12 cellular contexts compared by ENCODE assay signal in the genomic region with DNA sequence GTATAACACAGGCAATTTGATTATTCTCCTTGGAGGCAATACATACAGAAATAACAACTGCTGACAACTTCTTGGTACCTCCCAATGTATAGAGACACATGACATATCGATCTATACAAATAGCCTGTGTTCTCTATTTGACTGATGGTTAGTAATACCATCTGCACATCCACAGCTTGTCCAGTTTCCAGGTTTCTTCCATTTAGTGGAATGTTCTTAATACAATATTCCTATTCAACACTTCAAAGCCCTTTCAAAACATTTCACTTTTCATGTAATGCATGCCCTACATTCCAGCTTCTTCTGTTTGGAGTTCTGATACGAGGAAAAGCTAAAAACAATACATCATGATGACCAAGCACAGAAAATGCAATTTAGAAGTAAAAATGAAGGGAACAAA. TPM values are rescaled to one million over a fixed set of nuclear protein-coding genes. Genes with fewer than 3 reads are reported as not detected.
DNase-seq lines count a peak whose midpoint lies in the region; ATAC-seq and TF ChIP-seq lines count a peak whose summit lies in the region.
"Had no signal": no experiment of that assay in that cellular context is flagged by ENCODE, and none has a peak within 500 bp of the region (broad histone marks: within the 10 kb centered on the region; RNA-seq: fewer than 3 reads in every experiment).

No MANE protein-coding gene starts in this region.

- peak overlapping the region in 8 of 11 experiments; percentile 30 to 60 (median 46); a peak in 12 of 22 replicates for H3K27ac ChIP-seq in BLaER1 treated with 17β-estradiol and CSF1 and Interleukin-3, amounts not matched to agents 10 nM and 100 nM
- peak overlapping the region; percentile 15 for H3K27ac ChIP-seq in KOPT-K1 (ENCODE audit: low read depth, low read length, poor library complexity, severe bottlenecking)
- H3K27ac ChIP-seq in mesodermal cell (ENCODE audit: low read depth, low read length, severe bottlenecking), result peak overlapping the region; percentile 83

- peak overlapping the region; percentile 46 to 82 (median 71); a peak in 21 of 22 replicates for H3K4me2 ChIP-seq in BLaER1 treated with 17β-estradiol and CSF1 and Interleukin-3, amounts not matched to agents 10 nM and 100 nM

- no peaks in the 10 kb centered on the region for H3K27me3 ChIP-seq in BLaER1 treated with 17β-estradiol and CSF1 and Interleukin-3, amounts not matched to agents 10 nM and 100 nM

- H3K4me3 ChIP-seq in BLaER1 treated with 17β-estradiol and CSF1 and Interleukin-3, amounts not matched to agents 10 nM and 100 nM, result no peak overlapping the region
- H3K4me3 ChIP-seq in astrocyte of the spinal cord (ENCODE audit: low read depth, low read length) (no peak overlapping the region), mesodermal cell (ENCODE audit: extremely low read depth, insufficient read depth, low read length, poor library complexity, severe bottlenecking) (no peak overlapping the region)

- ATAC-seq in HG02571 (IDR thresholded peaks at IDR 0.05; ENCODE audit: unreplicated experiment), result no peak
- no peak for ATAC-seq in GM19397 (IDR thresholded peaks at IDR 0.05; ENCODE audit: unreplicated experiment)
- no peak for ATAC-seq in sciatic nerve
- ATAC-seq in GM18907 (IDR thresholded peaks at IDR 0.05; ENCODE audit: unreplicated experiment), result no peak

- intact Hi-C loops in sciatic nerve (cut with DNase I), result no loop called here

- H3K36me3 ChIP-seq in BLaER1 treated with 17β-estradiol and CSF1 and Interleukin-3, amounts not matched to agents 10 nM and 100 nM, result no peaks in the 10 kb centered on the region
- H3K36me3 ChIP-seq in KOPT-K1 (ENCODE audit: insufficient read depth, low read length) (no peaks in the 10 kb centered on the region), mesodermal cell (ENCODE audit: control insufficient read depth, insufficient read depth, low read length) (no peaks in the 10 kb centered on the region)

- DNase-seq in astrocyte of the spinal cord (ENCODE audit: low read depth, low spot score) (peak; percentile 13), sciatic nerve (ENCODE audit: low spot score) (no peak)
- DNase-seq: CD4-positive, alpha-beta T cell; NCI-H1417 treated with DMSO at 0.1 percent for 48 hours; NCI-H2029; NCI-H510A treated with DMSO at 0.1 percent for 48 hours had no signal

- TF ChIP-seq CTCF in astrocyte of the spinal cord (IDR thresholded peaks at IDR 0.05; ENCODE audit: low read depth, low read length), result no peak

- H3K9ac ChIP-seq in BLaER1 treated with 17β-estradiol and CSF1 and Interleukin-3, amounts not matched to agents 10 nM and 100 nM, result no peak overlapping the region

- no peaks in the 10 kb centered on the region for H3K9me3 ChIP-seq in BLaER1 treated with 17β-estradiol and CSF1 and Interleukin-3, amounts not matched to agents 10 nM and 100 nM (replicated peaks in 1 of 11)
- H3K9me3 ChIP-seq in KOPT-K1 (ENCODE audit: insufficient read depth, low read length, poor library complexity, severe bottlenecking) (no peaks in the 10 kb centered on the region), mesodermal cell (ENCODE audit: control insufficient read depth, low read length) (no peaks in the 10 kb centered on the region)

- no CpG with 5 or more reads among the region's 2 CpGs for WGBS in mesodermal cell (ENCODE audit: insufficient coverage in 2 of 2), 2 experiments

- H4K20me1 ChIP-seq in BLaER1 treated with 17β-estradiol and CSF1 and Interleukin-3, amounts not matched to agents 10 nM and 100 nM, result no peaks in the 10 kb centered on the region

- in situ Hi-C loops in astrocyte of the spinal cord (cut with HindIII; ENCODE audit: low sequenced_read_pairs), result no loop called here

- H3K4me1 ChIP-seq in BLaER1 treated with 17β-estradiol and CSF1 and Interleukin-3, amounts not matched to agents 10 nM and 100 nM, result peaks cover 13 to 19% (median 17%) of the 10 kb centered on the region in 10 experiments
- H3K4me1 ChIP-seq in mesodermal cell (ENCODE audit: control insufficient read depth, insufficient read depth, low read length, poor library complexity, severe bottlenecking), result peaks cover 19% of the 10 kb centered on the region

RNA-seq across cellular contexts. Expression of a gene that starts 37.0 kb away (rescaled TPM):
- polyA plus RNA-seq in mesodermal cell (2013, experiment 1 of 2), result 15.1 TPM
- 19.9 TPM for polyA plus RNA-seq in mesodermal cell (2013, experiment 2 of 2)
- 15.3 TPM for total RNA-seq in sciatic nerve

Comparison
In these comparisons a context has a peak if more than half of its experiments do, and no peak if none do; other contexts are left out.
1. H3K27ac ChIP-seq: peak in every context shown above with its lines; median percentile 83 in mesodermal cell; 46 in BLaER1 treated with 17β-estradiol and CSF1 and Interleukin-3, amounts not matched to agents 10 nM and 100 nM; 15 in KOPT-K1.